Comparison of ENCODE assay signal across 16 cellular contexts in the genomic region with DNA sequence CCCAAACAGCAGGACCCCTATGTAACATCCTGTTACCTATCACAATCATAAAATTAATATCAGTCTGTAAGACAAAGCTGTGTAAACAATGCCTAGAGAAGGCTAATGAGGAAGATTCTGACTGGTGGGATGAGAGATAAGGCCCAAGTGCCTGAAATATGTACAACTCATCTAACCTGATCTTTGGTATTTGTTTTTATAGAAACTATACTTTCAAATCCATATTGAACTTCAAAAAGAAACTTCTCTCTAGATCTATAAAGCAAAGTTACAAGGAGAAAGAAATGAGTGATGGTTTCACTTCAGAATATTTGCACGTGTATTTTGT. TPM values are rescaled to one million over a fixed set of nuclear protein-coding genes. Genes with fewer than 3 reads are reported as not detected.
DNase-seq lines count a peak whose midpoint lies in the region; ATAC-seq and TF ChIP-seq lines count a peak whose summit lies in the region.
"Had no signal": no experiment of that assay in that cellular context is flagged by ENCODE, and none has a peak within 500 bp of the region (broad histone marks: within the 10 kb centered on the region; RNA-seq: fewer than 3 reads in every experiment).

No MANE protein-coding gene starts in this region.

- H3K4me1 ChIP-seq in gastrocnemius medialis, result no peaks in the 10 kb centered on the region
- H3K4me1 ChIP-seq: testis had no signal

- ATAC-seq in activated T-cell treated with anti-CD3 and anti-CD28 coated beads, Interleukin-2, amount 50 U/mL, for 72 hours (replicated peaks in 1 of 2), result peak; percentile 75 to 76
- ATAC-seq in stimulated activated naive CD8-positive, alpha-beta T cell treated with anti-CD3 and anti-CD28 coated beads, Interleukin-15, Interleukin-2, amounts not matched to agents 100 U/mL and 50 U/mL, for 24 hours, result peak; percentile 19
- no peak for ATAC-seq in gastrocnemius medialis
- ATAC-seq: sciatic nerve had no signal

- H3K4me3 Mint-ChIP-seq in activated T-cell treated with anti-CD3 and anti-CD28 coated beads, Interleukin-2, amount 50 U/mL, for 72 hours, result peak overlapping the region; percentile 48 to 65
- H3K4me3 Mint-ChIP-seq in IgD-negative memory B cell, result peak overlapping the region in 2 of 4 donors; percentile 43 to 68
- H3K4me3 Mint-ChIP-seq in activated naive CD8-positive, alpha-beta T cell, result no peak overlapping the region
- H3K4me3 Mint-ChIP-seq: HFFc6 had no signal

- no peak for TF ChIP-seq POLR2A in gastrocnemius medialis (IDR thresholded peaks at IDR 0.05)

- H3K27ac Mint-ChIP-seq in activated T-cell treated with anti-CD3 and anti-CD28 coated beads, Interleukin-2, amount 50 U/mL, for 72 hours, result peak overlapping the region; percentile 76
- H3K27ac Mint-ChIP-seq in IgD-negative memory B cell, result peak overlapping the region; percentile 62 to 93 (median 75)
- H3K27ac Mint-ChIP-seq in activated naive CD8-positive, alpha-beta T cell, result peak overlapping the region; percentile 62
- H3K27ac Mint-ChIP-seq: HFFc6 had no signal

- H3K4me3 ChIP-seq in gastrocnemius medialis, result no peak overlapping the region
- H3K4me3 ChIP-seq: testis had no signal

- DNase-seq in activated T-cell treated with anti-CD3 and anti-CD28 coated beads, Interleukin-2, amount 50 U/mL, for 72 hours, result no peak
- no peak for DNase-seq in activated T-cell treated with anti-CD3 and anti-CD28 coated beads, Interleukin-2, amount 50 U/mL, for 48 hours
- no peak for DNase-seq in stimulated activated naive CD8-positive, alpha-beta T cell treated with anti-CD3 and anti-CD28 coated beads, Interleukin-15, Interleukin-2, amounts not matched to agents 100 U/mL and 50 U/mL, for 24 hours
- DNase-seq in gastrocnemius medialis (no peak), hepatic stellate cell (ENCODE audit: low spot score) (no peak), GM20000 (ENCODE audit: low spot score) (no peak)
- DNase-seq: activated CD8-positive, alpha-beta memory T cell treated with anti-CD3 and anti-CD28 coated beads, Interleukin-2, amount 50 U/mL, for 48 hours; HFFc6; NCI-H1092; stimulated activated CD4-positive, alpha-beta T cell treated with anti-CD3 and anti-CD28 coated beads, Interleukin-1b, Interleukin-23, amount 100 ng/mL, for 48 hours; testis had no signal

- no peaks in the 10 kb centered on the region for H3K36me3 Mint-ChIP-seq in activated T-cell treated with anti-CD3 and anti-CD28 coated beads, Interleukin-2, amount 50 U/mL, for 72 hours (ENCODE audit: insufficient read depth in 2 of 2)
- H3K36me3 Mint-ChIP-seq in IgD-negative memory B cell, result peaks cover 1% of the 10 kb centered on the region
- H3K36me3 Mint-ChIP-seq in activated naive CD8-positive, alpha-beta T cell, result no peaks in the 10 kb centered on the region

- no peaks in the 10 kb centered on the region for H3K36me3 ChIP-seq in gastrocnemius medialis

- TF ChIP-seq CTCF in gastrocnemius medialis (IDR thresholded peaks at IDR 0.05 in 4 of 5, conservative IDR thresholded peaks at IDR 0.05 in 1 of 5), result no peak
- no peak for TF ChIP-seq CTCF in GM20000 (IDR thresholded peaks at IDR 0.05; ENCODE audit: extremely low read depth, missing control alignments)

- in situ Hi-C loops in gastrocnemius medialis (cut with MboI; ENCODE audit: low sequenced_read_pairs in 4 of 4), result no loop called here

- H3K9me3 ChIP-seq in gastrocnemius medialis, result no peaks in the 10 kb centered on the region
- H3K9me3 ChIP-seq: testis had no signal

- no peak overlapping the region for H3K27ac ChIP-seq in gastrocnemius medialis
- H3K27ac ChIP-seq: RWPE1, testis, VCaP had no signal

- no peaks in the 10 kb centered on the region for H3K27me3 ChIP-seq in gastrocnemius medialis
- H3K27me3 ChIP-seq: testis had no signal

- H3K27me3 Mint-ChIP-seq in activated T-cell treated with anti-CD3 and anti-CD28 coated beads, Interleukin-2, amount 50 U/mL, for 72 hours (ENCODE audit: low read depth), result no peaks in the 10 kb centered on the region
- peaks cover 1% of the 10 kb centered on the region for H3K27me3 Mint-ChIP-seq in IgD-negative memory B cell
- no peaks in the 10 kb centered on the region for H3K27me3 Mint-ChIP-seq in activated naive CD8-positive, alpha-beta T cell

- peaks cover 31% of the 10 kb centered on the region for H3K4me1 Mint-ChIP-seq in activated T-cell treated with anti-CD3 and anti-CD28 coated beads, Interleukin-2, amount 50 U/mL, for 72 hours (ENCODE audit: low read depth)
- H3K4me1 Mint-ChIP-seq in IgD-negative memory B cell, result peaks cover 28 to 35% (median 33%) of the 10 kb centered on the region in 3 donors
- H3K4me1 Mint-ChIP-seq in activated naive CD8-positive, alpha-beta T cell (ENCODE audit: low read depth), result peaks cover 17% of the 10 kb centered on the region

- intact Hi-C loops in gastrocnemius medialis (cut with DNase I; ENCODE audit: low total_unique reads), result no loop called here

- H3K9me3 Mint-ChIP-seq in activated T-cell treated with anti-CD3 and anti-CD28 coated beads, Interleukin-2, amount 50 U/mL, for 72 hours, result peaks cover 0 to 2% of the 10 kb centered on the region in 2 donors
- peaks cover 0 to 2% (median 0%) of the 10 kb centered on the region in 3 donors for H3K9me3 Mint-ChIP-seq in IgD-negative memory B cell
- no peaks in the 10 kb centered on the region for H3K9me3 Mint-ChIP-seq in activated naive CD8-positive, alpha-beta T cell (ENCODE audit: low read depth)
- H3K9me3 Mint-ChIP-seq: HFFc6 had no signal

RNA-seq across cellular contexts. Expression of gene ITGA4, which starts 36.1 kb away (rescaled TPM):
- total RNA-seq in activated T-cell treated with anti-CD3 and anti-CD28 coated beads, Interleukin-2, amount 50 U/mL, for 72 hours, result 10 to 100 TPM; 47.3 to 47.5 TPM
- 129 TPM for polyA plus RNA-seq in IgD-negative memory B cell
- under 1 TPM in 3 of 4 donors, not detected in 1; 0.47 to 0.61 (median 0.55) TPM for total RNA-seq in gastrocnemius medialis

Comparison
In these comparisons a context has a peak if more than half of its experiments do, and no peak if none do; other contexts are left out.
1. ATAC-seq: peak in activated T-cell treated with anti-CD3 and anti-CD28 coated beads, Interleukin-2, amount 50 U/mL, for 72 hours (2 of 2) and stimulated activated naive CD8-positive, alpha-beta T cell treated with anti-CD3 and anti-CD28 coated beads, Interleukin-15, Interleukin-2, amounts not matched to agents 100 U/mL and 50 U/mL, for 24 hours (single experiment); none in gastrocnemius medialis (0 of 2).
2. RNA of gene ITGA4, which starts 36.1 kb away (total RNA-seq): 47.3 to 47.5 TPM in activated T-cell treated with anti-CD3 and anti-CD28 coated beads, Interleukin-2, amount 50 U/mL, for 72 hours; 0.47 to 0.61 TPM in gastrocnemius medialis; every median in the first group is over 10 times any median in the second.
3. Peak in every context shown above with its lines, with median percentiles within 50 percentile points of each other: H3K27ac Mint-ChIP-seq.